Comparison of ENCODE assay signal across 24 cellular contexts in the genomic region with DNA sequence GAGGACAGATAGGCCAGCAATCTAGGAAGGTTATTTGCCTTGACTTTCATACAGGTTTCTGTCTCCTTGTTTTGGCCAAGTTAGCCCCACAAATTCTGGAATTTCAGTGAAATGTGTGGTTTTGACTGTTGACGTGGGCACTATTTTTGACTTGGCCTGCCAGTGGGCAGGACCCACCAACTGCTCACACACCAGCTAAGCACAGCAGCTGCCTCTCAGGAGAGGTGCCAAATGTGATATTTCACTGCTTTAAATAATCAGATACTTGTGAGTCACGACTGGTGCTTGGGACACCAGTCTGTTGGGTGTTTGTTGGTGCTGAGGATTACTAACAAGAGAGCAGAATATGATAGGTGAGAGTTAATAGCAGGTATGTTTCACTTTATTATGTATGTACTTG.
DNase-seq lines count a peak whose midpoint lies in the region; ATAC-seq, FAIRE-seq and TF ChIP-seq lines count a peak whose summit lies in the region.
"Had no signal": no experiment of that assay in that cellular context is flagged by ENCODE, and none has a peak within 500 bp of the region (broad histone marks: within the 10 kb centered on the region; RNA-seq: fewer than 3 reads in every experiment).

No MANE protein-coding gene starts in this region.

- FAIRE-seq in astrocyte (lab: Jason Lieb, UNC) = no peak

- ATAC-seq in GM18505 (IDR thresholded peaks at IDR 0.05; ENCODE audit: unreplicated experiment) = no peak
- ATAC-seq in SK-N-SH treated with all-trans-retinoic acid at 6 μM for 48 hours = no peak

- H3K79me2 ChIP-seq in astrocyte (ENCODE audit: insufficient read depth, low read length) = no peaks in the 10 kb centered on the region

- TF ChIP-seq POLR2A in GM18505 (IDR thresholded peaks at IDR 0.05; ENCODE audit: borderline replicate concordance, extremely low read depth, insufficient read depth, insufficient read length) = no peak

- no peak overlapping the region for H3K9ac ChIP-seq in astrocyte (ENCODE audit: low read length)

- TF ChIP-seq CTCF in astrocyte (IDR thresholded peaks at IDR 0.05; ENCODE audit: insufficient read depth, low read depth, low read length) = no peak

- no peaks in the 10 kb centered on the region for H3K9me3 ChIP-seq in MG63
- H3K9me3 ChIP-seq in astrocyte (ENCODE audit: insufficient read depth, low read depth, low read length) = no peaks in the 10 kb centered on the region
- H3K9me3 ChIP-seq: Peyer's patch, SJSA1 had no signal

- H3K36me3 Mint-ChIP-seq in astrocyte (ENCODE audit: low read depth, unreplicated experiment) = no peaks in the 10 kb centered on the region
- H3K36me3 Mint-ChIP-seq: CD14-positive monocyte had no signal

- no peaks in the 10 kb centered on the region for H3K9me3 Mint-ChIP-seq in astrocyte (ENCODE audit: unreplicated experiment)

- no peaks in the 10 kb centered on the region for H3K27me3 ChIP-seq in MG63
- no peaks in the 10 kb centered on the region for H3K27me3 ChIP-seq in astrocyte (ENCODE audit: insufficient read depth, low read length)
- H3K27me3 ChIP-seq: Peyer's patch, SJSA1 had no signal

- no peaks in the 10 kb centered on the region for H4K20me1 ChIP-seq in astrocyte (ENCODE audit: insufficient read depth, low read length)

- no peak overlapping the region for H2AFZ ChIP-seq in astrocyte (ENCODE audit: low read depth, low read length)

- no peaks in the 10 kb centered on the region for H3K36me3 ChIP-seq in MG63
- no peaks in the 10 kb centered on the region for H3K36me3 ChIP-seq in astrocyte (ENCODE audit: insufficient read depth, low read length)
- H3K36me3 ChIP-seq: Peyer's patch, SJSA1 had no signal

- no peaks in the 10 kb centered on the region for H3K27me3 Mint-ChIP-seq in astrocyte (ENCODE audit: low read depth, unreplicated experiment)
- H3K27me3 Mint-ChIP-seq: B cell had no signal

- DNase-seq in Ammon's horn (ENCODE audit: low spot score) (peak; percentile 17), MG63 (peak; percentile 2), astrocyte (ENCODE audit: low read depth) (peak; percentile 0), inferior parietal cortex (ENCODE audit: extremely low spot score) (peak; percentile 6), NCI-H526 (lab: John Stamatoyannopoulos, UW) (no peak), HT-29 (ENCODE audit: low spot score) (no peak)
- DNase-seq: 8988T; DMS53; GF-D8; H7; Karpas-422; MM.1S; NCI-H1048; NCI-H1436 treated with DMSO at 0.1 percent for 48 hours; NCI-H1930; NCI-H510A; NCI-H748 treated with DMSO at 0.1 percent for 48 hours; NK-92 treated with Interleukin-12 subunit alpha and Interleukin-12 subunit beta, amount 100 ng/mL, for 24 hours; Peyer's patch had no signal

- H3K4me1 Mint-ChIP-seq in astrocyte (ENCODE audit: low read depth, unreplicated experiment) = no peaks in the 10 kb centered on the region
- H3K4me1 Mint-ChIP-seq: B cell, CD14-positive monocyte had no signal

- no peak overlapping the region for H3K4me2 ChIP-seq in astrocyte (ENCODE audit: low read length)

- no peaks in the 10 kb centered on the region for H3K4me1 ChIP-seq in astrocyte (ENCODE audit: insufficient read depth, low read length)
- H3K4me1 ChIP-seq: Peyer's patch, SJSA1 had no signal

- H3K4me3 Mint-ChIP-seq in astrocyte (ENCODE audit: unreplicated experiment) = no peak overlapping the region
- H3K4me3 Mint-ChIP-seq: B cell, CD14-positive monocyte had no signal

- no peak overlapping the region for H3K27ac Mint-ChIP-seq in astrocyte (ENCODE audit: unreplicated experiment)
- H3K27ac Mint-ChIP-seq: B cell, CD14-positive monocyte had no signal

- no peak overlapping the region for H3K27ac ChIP-seq in astrocyte (ENCODE audit: low read depth, low read length)
- H3K27ac ChIP-seq: Peyer's patch, SJSA1 had no signal

- H3K4me3 ChIP-seq in MG63 (no peak overlapping the region), astrocyte (ENCODE audit: insufficient read depth, low read depth, low read length) (no peak overlapping the region)
- H3K4me3 ChIP-seq: Peyer's patch, SJSA1 had no signal

TF ChIP-seq in SK-N-SH treated with all-trans-retinoic acid at 6 μM for 48 hours, 23 proteins besides CTCF, POLR2A, EP300 and RAD21:
- TF ChIP-seq, protein P1, sequence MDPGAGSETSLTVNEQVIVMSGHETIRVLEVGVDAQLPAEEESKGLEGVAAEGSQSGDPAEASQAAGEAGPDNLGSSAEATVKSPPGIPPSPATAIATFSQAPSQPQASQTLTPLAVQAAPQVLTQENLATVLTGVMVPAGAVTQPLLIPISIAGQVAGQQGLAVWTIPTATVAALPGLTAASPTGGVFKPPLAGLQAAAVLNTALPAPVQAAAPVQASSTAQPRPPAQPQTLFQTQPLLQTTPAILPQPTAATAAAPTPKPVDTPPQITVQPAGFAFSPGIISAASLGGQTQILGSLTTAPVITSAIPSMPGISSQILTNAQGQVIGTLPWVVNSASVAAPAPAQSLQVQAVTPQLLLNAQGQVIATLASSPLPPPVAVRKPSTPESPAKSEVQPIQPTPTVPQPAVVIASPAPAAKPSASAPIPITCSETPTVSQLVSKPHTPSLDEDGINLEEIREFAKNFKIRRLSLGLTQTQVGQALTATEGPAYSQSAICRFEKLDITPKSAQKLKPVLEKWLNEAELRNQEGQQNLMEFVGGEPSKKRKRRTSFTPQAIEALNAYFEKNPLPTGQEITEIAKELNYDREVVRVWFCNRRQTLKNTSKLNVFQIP (CRISPR knock-in tag; IDR thresholded peaks at IDR 0.05; ENCODE audit: borderline replicate concordance, low read depth) = no peak

Comparison
In these comparisons a context has a peak if more than half of its experiments do, and no peak if none do; other contexts are left out.
1. DNase-seq: peak in Ammon's horn (single experiment), MG63 (single experiment), astrocyte (single experiment) and inferior parietal cortex (single experiment); none in NCI-H526 (0 of 2) and HT-29 (single experiment).